Comparison of ENCODE assay signal across 8 cellular contexts in the genomic region with DNA sequence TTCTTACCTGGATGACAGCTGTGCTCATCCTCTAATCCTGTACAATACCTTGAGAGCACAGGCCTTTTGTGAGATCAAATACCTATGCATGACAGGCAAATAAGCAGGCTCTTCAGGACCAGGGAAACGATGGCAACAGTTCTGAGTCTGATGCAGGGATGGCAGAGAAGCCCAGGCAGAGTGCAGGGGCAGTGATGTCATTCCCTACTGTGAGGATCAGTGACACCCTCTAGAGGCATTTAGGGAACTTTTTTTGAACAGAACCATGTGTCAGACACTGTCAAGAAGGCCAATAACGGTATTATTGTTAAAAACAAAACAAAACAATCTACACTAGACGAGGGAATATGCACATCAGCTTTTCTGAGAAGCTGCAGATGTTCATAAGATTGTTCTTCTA.
DNase-seq lines count a peak whose midpoint lies in the region; ATAC-seq and TF ChIP-seq lines count a peak whose summit lies in the region.

No MANE protein-coding gene starts in this region.

- no peak overlapping the region for H3K4me2 ChIP-seq in OCI-LY1 (ENCODE audit: low read length)

- peaks cover 3% of the 10 kb centered on the region for H3K27me3 Mint-ChIP-seq in activated T-helper 17 cell treated with anti-CD3 and anti-CD28 coated beads, Interleukin-2, amount 50 U/mL, for 72 hours

- H3K36me3 ChIP-seq in OCI-LY1 (ENCODE audit: insufficient read depth, low read length) (no peaks in the 10 kb centered on the region), tibial artery (peaks cover 3 to 29% (median 25%) of the 10 kb centered on the region in 3 donors)

- H3K27me3 ChIP-seq in OCI-LY1 (ENCODE audit: insufficient read depth, low read length) (no peaks in the 10 kb centered on the region), foreskin keratinocyte (peaks cover 3% of the 10 kb centered on the region), tibial artery (no peaks in the 10 kb centered on the region)

- TF ChIP-seq CTCF in OCI-LY1 (IDR thresholded peaks at IDR 0.05; ENCODE audit: low read length) (peak; percentile 29; the same call in 1 of the 2 replicates), foreskin keratinocyte (conservative IDR thresholded peaks at IDR 0.05) (peak; percentile 35), tibial artery (IDR thresholded peaks at IDR 0.05) (peak; percentile 30 to 35)

- H3K27ac ChIP-seq in OCI-LY1 (ENCODE audit: low read depth, low read length, poor library complexity, severe bottlenecking): no peak overlapping the region
- no peak overlapping the region for H3K27ac ChIP-seq in foreskin keratinocyte
- H3K27ac ChIP-seq in tibial artery: peak overlapping the region; percentile 15 to 17

- no peaks in the 10 kb centered on the region for H3K9me2 ChIP-seq in OCI-LY1 (ENCODE audit: low read depth, low read length)

- no peaks in the 10 kb centered on the region for H3K4me1 ChIP-seq in OCI-LY1 (ENCODE audit: insufficient read depth, low read length, severe bottlenecking)
- no peaks in the 10 kb centered on the region for H3K4me1 ChIP-seq in foreskin keratinocyte
- peaks cover 0 to 28% (median 9%) of the 10 kb centered on the region in 4 donors for H3K4me1 ChIP-seq in tibial artery

- H4K20me1 ChIP-seq in OCI-LY1 (ENCODE audit: insufficient read depth, low read length): no peaks in the 10 kb centered on the region

- ATAC-seq in Right ventricle myocardium inferior (peak; percentile 78), foreskin keratinocyte (peak; percentile 71), GM19397 (IDR thresholded peaks at IDR 0.05; ENCODE audit: unreplicated experiment) (no peak)
- ATAC-seq in activated T-helper 17 cell treated with anti-CD3 and anti-CD28 coated beads, Interleukin-2, amount 50 U/mL, for 72 hours (replicated peaks): no peak

- H3F3A ChIP-seq in OCI-LY1 (ENCODE audit: insufficient read depth, low read length): no peaks in the 10 kb centered on the region

- H3K4me3 ChIP-seq in OCI-LY1 (ENCODE audit: low read depth, low read length, poor library complexity, severe bottlenecking) (no peak overlapping the region), tibial artery (no peak overlapping the region)

- no peak overlapping the region for H3K4me3 Mint-ChIP-seq in activated T-helper 17 cell treated with anti-CD3 and anti-CD28 coated beads, Interleukin-2, amount 50 U/mL, for 72 hours

- no peak overlapping the region for H3K9ac ChIP-seq in OCI-LY1 (ENCODE audit: low read length)

- no peaks in the 10 kb centered on the region for H3K9me3 Mint-ChIP-seq in activated T-helper 17 cell treated with anti-CD3 and anti-CD28 coated beads, Interleukin-2, amount 50 U/mL, for 72 hours

- no peaks in the 10 kb centered on the region for H3K36me3 Mint-ChIP-seq in activated T-helper 17 cell treated with anti-CD3 and anti-CD28 coated beads, Interleukin-2, amount 50 U/mL, for 72 hours (ENCODE audit: low read depth)

- intact Hi-C loops in Right ventricle myocardium inferior (cut with DNase I) (loop anchor here (1.0 to 2.0 kb wide), 2 partner anchors 34 to 92 kb away; no protein-coding TSS in a partner anchor), cardiac septum (cut with DNase I) (no loop called here), tibial artery (cut with DNase I; ENCODE audit: low total_unique reads) (no loop called here)

- no peak for DNase-seq in Right ventricle myocardium inferior (ENCODE audit: missing footprints)
- no peak for DNase-seq in cardiac septum (ENCODE audit: low spot score)
- DNase-seq in foreskin keratinocyte: peak; percentile 21 to 43
- peak in 1 of 2 donors; percentile 59 for DNase-seq in tibial artery
- DNase-seq in middle frontal gyrus (ENCODE audit: extremely low spot score, low spot score): no peak

- H3K27ac Mint-ChIP-seq in activated T-helper 17 cell treated with anti-CD3 and anti-CD28 coated beads, Interleukin-2, amount 50 U/mL, for 72 hours: no peak overlapping the region

- no peaks in the 10 kb centered on the region for H3K4me1 Mint-ChIP-seq in activated T-helper 17 cell treated with anti-CD3 and anti-CD28 coated beads, Interleukin-2, amount 50 U/mL, for 72 hours

- no peaks in the 10 kb centered on the region for H3K79me2 ChIP-seq in OCI-LY1 (ENCODE audit: insufficient read depth, low read length)

- no peak overlapping the region for H2AFZ ChIP-seq in OCI-LY1 (ENCODE audit: low read length)

- H3K9me3 ChIP-seq in OCI-LY1 (ENCODE audit: low read length): no peaks in the 10 kb centered on the region
- no peaks in the 10 kb centered on the region for H3K9me3 ChIP-seq in tibial artery

Comparison
In these comparisons a context has a peak if more than half of its experiments do, and no peak if none do; other contexts are left out.
1. ATAC-seq: peak in Right ventricle myocardium inferior (single experiment) and foreskin keratinocyte (single experiment); none in activated T-helper 17 cell treated with anti-CD3 and anti-CD28 coated beads, Interleukin-2, amount 50 U/mL, for 72 hours (single experiment) and GM19397 (single experiment).
2. DNase-seq: peak in foreskin keratinocyte (2 of 2); none in Right ventricle myocardium inferior (single experiment), cardiac septum (single experiment) and middle frontal gyrus (single experiment).
3. H3K27ac ChIP-seq: peak in tibial artery (2 of 2); none in OCI-LY1 (single experiment) and foreskin keratinocyte (single experiment).
4. Peak in every context shown above with its lines, with median percentiles within 50 percentile points of each other: CTCF ChIP-seq.